In genomic region chr4:3122081-3122563, GRCh38 we compare ENCODE assay signal across 10 cellular contexts. TPM values are rescaled to one million over a fixed set of nuclear protein-coding genes. Genes with fewer than 3 reads are reported as not detected.
DNase-seq lines count a peak whose midpoint lies in the region; ATAC-seq, FAIRE-seq and TF ChIP-seq lines count a peak whose summit lies in the region.
"Had no signal": no experiment of that assay in that cellular context is flagged by ENCODE, and none has a peak within 500 bp of the region (broad histone marks: within the 10 kb centered on the region; RNA-seq: fewer than 3 reads in every experiment).

No MANE protein-coding gene starts in this region.

- peak overlapping the region; percentile 59 for H3K27ac Mint-ChIP-seq in activated CD4-positive, alpha-beta T cell treated with anti-CD3 and anti-CD28 coated beads, Interleukin-2, amount 10 ng/mL, durations not matched to agents 24 days and 14 days
- peak overlapping the region; percentile 50 for H3K27ac Mint-ChIP-seq in activated naive CD8-positive, alpha-beta T cell treated with anti-CD3 and anti-CD28 coated beads, Interleukin-2, amount 10 ng/mL, durations not matched to agents 7 days and 5 days
- H3K27ac Mint-ChIP-seq in stimulated activated naive CD8-positive, alpha-beta T cell treated with anti-CD3 and anti-CD28 coated beads, Interleukin-15, amount 100 ng/mL, for 72 hours = peak overlapping the region; percentile 53 to 88

- POLR2A ChIA-PET in activated naive CD8-positive, alpha-beta T cell treated with anti-CD3 and anti-CD28 coated beads, Interleukin-2, amount 10 ng/mL, durations not matched to agents 7 days and 5 days (lab: Charles Lee) = interaction anchor here (0.6 kb wide), 1 partner anchor 13 kb away, joined by 3 read pairs; no protein-coding TSS in a partner anchor

- intact Hi-C loops in activated CD4-positive, alpha-beta T cell treated with anti-CD3 and anti-CD28 coated beads, Interleukin-2, amount 10 ng/mL, durations not matched to agents 24 days and 14 days (cut with micrococcal nuclease) = loop anchor here (1.0 kb wide), 1 partner anchor 16 kb away; no protein-coding TSS in a partner anchor

- FAIRE-seq in D721Med (lab: Jason Lieb, UNC) = no peak
- FAIRE-seq: RCC 7860 had no signal

- H3K27me3 Mint-ChIP-seq in activated CD4-positive, alpha-beta T cell treated with anti-CD3 and anti-CD28 coated beads, Interleukin-2, amount 10 ng/mL, durations not matched to agents 24 days and 14 days = no peaks in the 10 kb centered on the region
- H3K27me3 Mint-ChIP-seq in activated naive CD8-positive, alpha-beta T cell treated with anti-CD3 and anti-CD28 coated beads, Interleukin-2, amount 10 ng/mL, durations not matched to agents 7 days and 5 days = no peaks in the 10 kb centered on the region
- no peaks in the 10 kb centered on the region for H3K27me3 Mint-ChIP-seq in stimulated activated naive CD8-positive, alpha-beta T cell treated with anti-CD3 and anti-CD28 coated beads, Interleukin-15, amount 100 ng/mL, for 72 hours

- no peak for TF ChIP-seq CTCF in D721Med (IDR thresholded peaks at IDR 0.05; ENCODE audit: insufficient read depth, missing control alignments)

- no peak for DNase-seq in activated CD4-positive, alpha-beta T cell treated with anti-CD3 and anti-CD28 coated beads, Interleukin-2, amount 10 ng/mL, durations not matched to agents 24 days and 14 days
- DNase-seq in activated CD4-positive, alpha-beta T cell treated with anti-CD3 and anti-CD28 coated beads, Interleukin-2, amount 50 U/mL, for 48 hours = no peak
- no peak for DNase-seq in activated naive CD8-positive, alpha-beta T cell treated with anti-CD3 and anti-CD28 coated beads, Interleukin-2, amount 10 ng/mL, durations not matched to agents 7 days and 5 days
- peak; percentile 92 for DNase-seq in iris pigment epithelial cell (ENCODE audit: low read depth)
- DNase-seq in stimulated activated naive CD8-positive, alpha-beta T cell treated with anti-CD3 and anti-CD28 coated beads, Interleukin-15, amount 100 ng/mL, for 72 hours = no peak
- DNase-seq in NCI-H2171 treated with DMSO at 0.1 percent for 48 hours (lab: John Stamatoyannopoulos, UW) = no peak
- no peak for DNase-seq in D721Med (ENCODE audit: insufficient read length, low spot score)

- H3K4me3 Mint-ChIP-seq in activated CD4-positive, alpha-beta T cell treated with anti-CD3 and anti-CD28 coated beads, Interleukin-2, amount 10 ng/mL, durations not matched to agents 24 days and 14 days = peak overlapping the region; percentile 8
- H3K4me3 Mint-ChIP-seq in activated naive CD8-positive, alpha-beta T cell treated with anti-CD3 and anti-CD28 coated beads, Interleukin-2, amount 10 ng/mL, durations not matched to agents 7 days and 5 days = no peak overlapping the region
- peak overlapping the region in 1 of 2 donors; percentile 5 for H3K4me3 Mint-ChIP-seq in stimulated activated naive CD8-positive, alpha-beta T cell treated with anti-CD3 and anti-CD28 coated beads, Interleukin-15, amount 100 ng/mL, for 72 hours

- ATAC-seq in activated naive CD8-positive, alpha-beta T cell treated with anti-CD3 and anti-CD28 coated beads, Interleukin-2, amount 10 ng/mL, durations not matched to agents 7 days and 5 days (ENCODE audit: low read depth) = peak; percentile 61
- ATAC-seq in stimulated activated naive CD8-positive, alpha-beta T cell treated with anti-CD3 and anti-CD28 coated beads, Interleukin-15, amount 100 ng/mL, for 72 hours = no peak
- ATAC-seq in HG02852 (IDR thresholded peaks at IDR 0.05; ENCODE audit: unreplicated experiment) = no peak

- no peaks in the 10 kb centered on the region for H3K9me3 Mint-ChIP-seq in activated CD4-positive, alpha-beta T cell treated with anti-CD3 and anti-CD28 coated beads, Interleukin-2, amount 10 ng/mL, durations not matched to agents 24 days and 14 days
- no peaks in the 10 kb centered on the region for H3K9me3 Mint-ChIP-seq in activated naive CD8-positive, alpha-beta T cell treated with anti-CD3 and anti-CD28 coated beads, Interleukin-2, amount 10 ng/mL, durations not matched to agents 7 days and 5 days
- H3K9me3 Mint-ChIP-seq in stimulated activated naive CD8-positive, alpha-beta T cell treated with anti-CD3 and anti-CD28 coated beads, Interleukin-15, amount 100 ng/mL, for 72 hours = no peaks in the 10 kb centered on the region

- peaks cover 42% of the 10 kb centered on the region for H3K36me3 Mint-ChIP-seq in activated CD4-positive, alpha-beta T cell treated with anti-CD3 and anti-CD28 coated beads, Interleukin-2, amount 10 ng/mL, durations not matched to agents 24 days and 14 days (ENCODE audit: low read depth)
- H3K36me3 Mint-ChIP-seq in activated naive CD8-positive, alpha-beta T cell treated with anti-CD3 and anti-CD28 coated beads, Interleukin-2, amount 10 ng/mL, durations not matched to agents 7 days and 5 days = peaks cover 9% of the 10 kb centered on the region

- H3K4me1 Mint-ChIP-seq in activated CD4-positive, alpha-beta T cell treated with anti-CD3 and anti-CD28 coated beads, Interleukin-2, amount 10 ng/mL, durations not matched to agents 24 days and 14 days = peaks cover 19% of the 10 kb centered on the region
- peaks cover 5% of the 10 kb centered on the region for H3K4me1 Mint-ChIP-seq in activated naive CD8-positive, alpha-beta T cell treated with anti-CD3 and anti-CD28 coated beads, Interleukin-2, amount 10 ng/mL, durations not matched to agents 7 days and 5 days
- H3K4me1 Mint-ChIP-seq in stimulated activated naive CD8-positive, alpha-beta T cell treated with anti-CD3 and anti-CD28 coated beads, Interleukin-15, amount 100 ng/mL, for 72 hours = peaks cover 13% of the 10 kb centered on the region

RNA-seq across cellular contexts. Expression of gene HTT, which starts 47.6 kb away (rescaled TPM):
- total RNA-seq in activated CD4-positive, alpha-beta T cell treated with anti-CD3 and anti-CD28 coated beads, Interleukin-2, amount 10 ng/mL, durations not matched to agents 24 days and 14 days = 67.4 and 70.6 TPM in 2 replicates
- total RNA-seq in activated naive CD8-positive, alpha-beta T cell treated with anti-CD3 and anti-CD28 coated beads, Interleukin-2, amount 10 ng/mL, durations not matched to agents 7 days and 5 days = 10 to 100 TPM; 64.8 to 65.8 TPM

RNA-seq across cellular contexts. Expression of gene HTT-AS, which starts 47.8 kb away (rescaled TPM):
- not detected in 2 replicates for total RNA-seq in activated CD4-positive, alpha-beta T cell treated with anti-CD3 and anti-CD28 coated beads, Interleukin-2, amount 10 ng/mL, durations not matched to agents 24 days and 14 days
- total RNA-seq in activated naive CD8-positive, alpha-beta T cell treated with anti-CD3 and anti-CD28 coated beads, Interleukin-2, amount 10 ng/mL, durations not matched to agents 7 days and 5 days = not detected
- total RNA-seq: LHCN-M2 had no signal
